In genomic region chr2:203629699-203630098, GRCh38 we compare ENCODE assay signal across 18 cellular contexts.
A peak's percentile ranks its signal among the peaks of the same experiment; 100 is the strongest.
DNase-seq lines count a peak whose midpoint lies in the region; ATAC-seq and TF ChIP-seq lines count a peak whose summit lies in the region.
"Had no signal": no experiment of that assay in that cellular context is flagged by ENCODE, and none has a peak within 500 bp of the region (broad histone marks: within the 10 kb centered on the region; RNA-seq: fewer than 3 reads in every experiment).

No MANE protein-coding gene starts in this region.

- H3K27me3 ChIP-seq in IMR-90 (ENCODE audit: control insufficient read depth, insufficient read depth, low read length) (no peaks in the 10 kb centered on the region), endodermal cell (ENCODE audit: control insufficient read depth, insufficient read depth, low read length, poor library complexity, severe bottlenecking) (no peaks in the 10 kb centered on the region)

- peak overlapping the region; percentile 76; the same call in 1 of the 2 replicates for H3K18ac ChIP-seq in IMR-90 (ENCODE audit: low read depth, low read length)

- no peak for TF ChIP-seq RAD21 in IMR-90 (IDR thresholded peaks at IDR 0.05; ENCODE audit: low read length)

- no peak overlapping the region for H4K5ac ChIP-seq in IMR-90 (ENCODE audit: low read depth, low read length)

- CTCF ChIA-PET in IMR-90 (lab: Yijun Ruan, JAX): no interaction called here

- H3K4me1 ChIP-seq in IMR-90 (ENCODE audit: control insufficient read depth, insufficient read depth, low read length) (peaks cover 10% of the 10 kb centered on the region), endodermal cell (ENCODE audit: control insufficient read depth, insufficient read depth, low read length) (peaks cover 2% of the 10 kb centered on the region)

- POLR2A ChIA-PET in IMR-90 (lab: Charles Lee; ENCODE audit: unreplicated experiment): no interaction called here

- H3K23ac ChIP-seq in IMR-90 (ENCODE audit: low read depth, low read length): no peak overlapping the region

- H3K9me3 ChIP-seq in IMR-90 (ENCODE audit: control insufficient read depth, insufficient read depth, low read length): no peaks in the 10 kb centered on the region
- no peaks in the 10 kb centered on the region for H3K9me3 ChIP-seq in endodermal cell (ENCODE audit: control insufficient read depth, low read length)
- H3K9me3 ChIP-seq: A549 had no signal

- no peaks in the 10 kb centered on the region for H3K36me3 Mint-ChIP-seq in endodermal cell (ENCODE audit: low read depth)
- H3K36me3 Mint-ChIP-seq in nephron progenitor cell (ENCODE audit: low read depth): no peaks in the 10 kb centered on the region
- H3K36me3 Mint-ChIP-seq: CD14-positive monocyte; CD4-positive, alpha-beta memory T cell had no signal

- H3K14ac ChIP-seq in IMR-90 (replicated peaks; ENCODE audit: low read depth, low read length): no peak overlapping the region

- peak overlapping the region in 1 of 2 experiments; percentile 19; a peak in 1 of 4 replicates for H4K8ac ChIP-seq in IMR-90 (ENCODE audit: low read depth in 2 of 2, low read length in 2 of 2)

- TF ChIP-seq CTCF in C4-2B (conservative IDR thresholded peaks at IDR 0.05) (no peak), IMR-90 (conservative IDR thresholded peaks at IDR 0.05; ENCODE audit: low read depth, low read length) (no peak), endodermal cell (conservative IDR thresholded peaks at IDR 0.05) (no peak), nephron progenitor cell (IDR thresholded peaks at IDR 0.05) (no peak)

- no peak overlapping the region for H2AK9ac ChIP-seq in IMR-90 (replicated peaks; ENCODE audit: low read depth, low read length, poor library complexity)

- H4K20me1 ChIP-seq in IMR-90 (ENCODE audit: insufficient read depth, low read length): no peaks in the 10 kb centered on the region

- no peaks in the 10 kb centered on the region for H3K36me3 ChIP-seq in IMR-90 (ENCODE audit: control insufficient read depth, insufficient read depth, low read length)
- no peaks in the 10 kb centered on the region for H3K36me3 ChIP-seq in endodermal cell (ENCODE audit: control insufficient read depth, insufficient read depth, low read length)

- no peak overlapping the region for H3K4me2 ChIP-seq in IMR-90 (ENCODE audit: low read depth, low read length)
- H3K4me2 ChIP-seq: A549 had no signal

- H3K27ac ChIP-seq in C4-2B (peak overlapping the region; percentile 67; the same call in 1 of the 2 replicates), IMR-90 (ENCODE audit: insufficient read depth, low read length) (no peak overlapping the region), endodermal cell (ENCODE audit: low read depth, low read length) (no peak overlapping the region)
- H3K27ac ChIP-seq: A549, GM23248, HL-60 had no signal

- dilution Hi-C loops in IMR-90 (cut with HindIII; ENCODE audit: low sequenced_read_pairs, unreplicated experiment): no loop called here

- in situ Hi-C loops in IMR-90 (cut with MboI; ENCODE audit: low sequenced_read_pairs): no loop called here

- TF ChIP-seq POLR2A in IMR-90 (IDR thresholded peaks at IDR 0.05; ENCODE audit: low read depth, low read length): no peak

- H3K9me3 Mint-ChIP-seq in endodermal cell (no peaks in the 10 kb centered on the region), nephron progenitor cell (no peaks in the 10 kb centered on the region)
- H3K9me3 Mint-ChIP-seq: CD4-positive, alpha-beta memory T cell had no signal

- peak overlapping the region; percentile 55; the same call in 1 of the 2 replicates for H3K4ac ChIP-seq in IMR-90 (ENCODE audit: low read depth, low read length)

- H3K4me3 ChIP-seq in IMR-90 (ENCODE audit: insufficient read depth, low read depth, low read length): no peak overlapping the region
- H3K4me3 ChIP-seq in endodermal cell (ENCODE audit: low read length): no peak overlapping the region
- H3K4me3 ChIP-seq: A549, GM23248 had no signal

- no TSS peak for BruUV-seq in IMR-90 (replicated peaks; lab: Mats Ljungman, UMichigan)

- DNase-seq in IMR-90: no peak
- DNase-seq in endodermal cell: peak; percentile 73
- no peak for DNase-seq in nephron progenitor cell
- no peak for DNase-seq in NCI-H226
- no peak for DNase-seq in UCSD-AML1 (lab: John Stamatoyannopoulos, UW; ENCODE audit: unreplicated experiment)
- no peak for DNase-seq in COLO829 (ENCODE audit: low spot score)
- no peak for DNase-seq in effector CD4-positive, alpha-beta T cell
- DNase-seq: AML-193; Calu3; CD4-positive, alpha-beta memory T cell; DMS79 treated with DMSO at 0.1 percent for 48 hours; EL; HCEC 1CT had no signal

- H3K79me1 ChIP-seq in IMR-90 (ENCODE audit: low read depth in 1 of 2, low read length in 2 of 2): no peaks in the 10 kb centered on the region

- H3K9ac ChIP-seq in IMR-90 (ENCODE audit: low read depth, low read length): no peak overlapping the region
- no peak overlapping the region for H3K9ac ChIP-seq in endodermal cell (ENCODE audit: extremely low read depth, low read length, poor library complexity, severe bottlenecking)
- H3K9ac ChIP-seq: GM23248 had no signal

- H2BK120ac ChIP-seq in IMR-90 (ENCODE audit: low read depth, low read length): peak overlapping the region; percentile 22; the same call in 1 of the 2 replicates

- H4K91ac ChIP-seq in IMR-90 (ENCODE audit: insufficient read depth, low read depth, low read length): peak overlapping the region; percentile 0; the same call in 1 of the 2 replicates

- WGBS in IMR-90 (ENCODE audit: extremely low coverage in 2 of 2, insufficient read length in 1 of 2), 2 experiments: 100% methylated on average over 1 of the region's 2 CpGs; no CpG with 5 or more reads in 1 of the 2 experiments
- 11% methylated on average over 2 of the region's 2 CpGs; no CpG with 5 or more reads in 1 of the 2 experiments for WGBS in endodermal cell (ENCODE audit: insufficient coverage in 1 of 2, insufficient read length in 1 of 2), 2 experiments

- H3K4me3 Mint-ChIP-seq in endodermal cell (no peak overlapping the region), nephron progenitor cell (no peak overlapping the region)
- H3K4me3 Mint-ChIP-seq: CD14-positive monocyte; CD4-positive, alpha-beta memory T cell had no signal

- no peak overlapping the region; the same call in 1 of the 2 replicates for H2BK20ac ChIP-seq in IMR-90 (ENCODE audit: low read depth, low read length)

- ATAC-seq in IMR-90 (ENCODE audit: low read depth): no peak
- ATAC-seq: A549 had no signal

- no peak overlapping the region for H2AFZ ChIP-seq in IMR-90 (replicated peaks; ENCODE audit: low read length, poor library complexity)

- peak overlapping the region; percentile 32 for H2BK5ac ChIP-seq in IMR-90 (ENCODE audit: low read depth, low read length, poor library complexity, severe bottlenecking)

- H3K27ac Mint-ChIP-seq in endodermal cell (no peak overlapping the region), nephron progenitor cell (peak overlapping the region; percentile 95)

- H2AK5ac ChIP-seq in IMR-90 (ENCODE audit: low read depth, low read length): no peak overlapping the region

- peak overlapping the region; percentile 71; the same call in 1 of the 3 replicates for H2BK15ac ChIP-seq in IMR-90 (ENCODE audit: low read depth, low read length)

- H3K9me1 ChIP-seq in IMR-90 (ENCODE audit: insufficient read depth, low read length): no peaks in the 10 kb centered on the region

- H3K4me1 Mint-ChIP-seq in endodermal cell: peaks cover 11% of the 10 kb centered on the region
- peaks cover 54% of the 10 kb centered on the region for H3K4me1 Mint-ChIP-seq in nephron progenitor cell

- intact Hi-C loops in IMR-90 (cut with micrococcal nuclease): no loop called here

- H3K27me3 Mint-ChIP-seq in endodermal cell (ENCODE audit: insufficient read depth) (no peaks in the 10 kb centered on the region), nephron progenitor cell (ENCODE audit: low read depth, poor library complexity) (peaks cover 2% of the 10 kb centered on the region)
- H3K27me3 Mint-ChIP-seq: CD4-positive, alpha-beta memory T cell had no signal

- H3K56ac ChIP-seq in IMR-90 (ENCODE audit: extremely low read depth, insufficient read depth, low read length): no peak overlapping the region

TF ChIP-seq in IMR-90, 13 proteins besides CTCF, POLR2A, EP300 and RAD21:
- TF ChIP-seq MXI1 (IDR thresholded peaks at IDR 0.05; ENCODE audit: borderline replicate concordance, low read depth, low read length) (no peak), BHLHE40 (IDR thresholded peaks at IDR 0.05; ENCODE audit: low read depth, low read length) (no peak), RCOR1 (IDR thresholded peaks at IDR 0.05; ENCODE audit: insufficient replicate concordance, low read length) (no peak), SMC3 (IDR thresholded peaks at IDR 0.05; ENCODE audit: low read depth, low read length) (no peak)
- TF ChIP-seq, protein P1, sequence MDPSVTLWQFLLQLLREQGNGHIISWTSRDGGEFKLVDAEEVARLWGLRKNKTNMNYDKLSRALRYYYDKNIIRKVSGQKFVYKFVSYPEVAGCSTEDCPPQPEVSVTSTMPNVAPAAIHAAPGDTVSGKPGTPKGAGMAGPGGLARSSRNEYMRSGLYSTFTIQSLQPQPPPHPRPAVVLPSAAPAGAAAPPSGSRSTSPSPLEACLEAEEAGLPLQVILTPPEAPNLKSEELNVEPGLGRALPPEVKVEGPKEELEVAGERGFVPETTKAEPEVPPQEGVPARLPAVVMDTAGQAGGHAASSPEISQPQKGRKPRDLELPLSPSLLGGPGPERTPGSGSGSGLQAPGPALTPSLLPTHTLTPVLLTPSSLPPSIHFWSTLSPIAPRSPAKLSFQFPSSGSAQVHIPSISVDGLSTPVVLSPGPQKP (IDR thresholded peaks at IDR 0.05; ENCODE audit: borderline replicate concordance, low read depth, low read length): no peak
TF ChIP-seq in IMR-90: peak in this region for 0.
